8 cellular contexts compared by ENCODE assay signal in genomic region chr7:134690016-134690415, GRCh38. TPM values are rescaled to one million over a fixed set of nuclear protein-coding genes. Genes with fewer than 3 reads are reported as not detected.
A peak's percentile ranks its signal among the peaks of the same experiment; 100 is the strongest.
DNase-seq lines count a peak whose midpoint lies in the region; ATAC-seq and TF ChIP-seq lines count a peak whose summit lies in the region.

No MANE protein-coding gene starts in this region.

- peak; percentile 83 for ATAC-seq in Right ventricle myocardium inferior
- ATAC-seq in right lobe of liver: peak; percentile 74 to 84 (median 80)
- ATAC-seq in GM19023 (IDR thresholded peaks at IDR 0.05; ENCODE audit: unreplicated experiment): no peak
- no peak for ATAC-seq in CD4-positive, alpha-beta T cell (ENCODE audit: poor library complexity)

- no peaks in the 10 kb centered on the region for H3K4me1 ChIP-seq in right lobe of liver

- CTCF ChIA-PET in CD4-positive, alpha-beta T cell (lab: Charles Lee): interaction anchor here (0.8 to 2.1 kb wide), 11 partner anchors 14 to 481 kb away, joined by 3 to 11 read pairs (median 4); partner anchors contain the start of genes AGBL3 and BPGM

- H3K9me3 ChIP-seq in right lobe of liver: no peaks in the 10 kb centered on the region
- H3K9me3 ChIP-seq in CD4-positive, alpha-beta T cell (ENCODE audit: control insufficient read depth, low read length): no peaks in the 10 kb centered on the region

- TF ChIP-seq CTCF in brain microvascular endothelial cell (IDR thresholded peaks at IDR 0.05; ENCODE audit: low read depth, low read length, missing control alignments) (peak; percentile 67), right lobe of liver (IDR thresholded peaks at IDR 0.05) (peak; percentile 36 to 56 (median 50))
- TF ChIP-seq CTCF in CD4-positive, alpha-beta T cell (IDR thresholded peaks at IDR 0.05): no peak

- intact Hi-C loops in Right ventricle myocardium inferior (cut with DNase I): no loop called here
- intact Hi-C loops in cardiac septum (cut with DNase I): loop anchor here (5.0 kb wide), 4 partner anchors 42 to 267 kb away; no protein-coding TSS in a partner anchor
- intact Hi-C loops in right lobe of liver (cut with DNase I): no loop called here
- intact Hi-C loops in CD4-positive, alpha-beta T cell (cut with DNase I, micrococcal nuclease): loop anchor here in 1 of 2 experiments (5.0 kb wide), 1 partner anchor 62 kb away; no protein-coding TSS in a partner anchor

- H3K27ac ChIP-seq in brain microvascular endothelial cell (peak overlapping the region; percentile 81), right lobe of liver (no peak overlapping the region)
- no peak overlapping the region for H3K27ac ChIP-seq in CD4-positive, alpha-beta T cell (ENCODE audit: low read depth, low read length)

- H3K4me3 ChIP-seq in brain microvascular endothelial cell (ENCODE audit: low read depth, low read length) (no peak overlapping the region), right lobe of liver (peak overlapping the region in 1 of 3 donors; percentile 12)

- in situ Hi-C loops in brain microvascular endothelial cell (cut with HindIII; ENCODE audit: low pct_ligation_motif_present, low sequenced_read_pairs): no loop called here

- no peak for DNase-seq in Right ventricle myocardium inferior (ENCODE audit: missing footprints)
- no peak for DNase-seq in cardiac septum (ENCODE audit: low spot score)
- peak; percentile 64 for DNase-seq in brain microvascular endothelial cell
- DNase-seq in right lobe of liver: no peak
- DNase-seq in occipital lobe (lab: John Stamatoyannopoulos, UW): no peak
- DNase-seq in activated CD8-positive, alpha-beta memory T cell treated with anti-CD3 and anti-CD28 coated beads for 24 hours: no peak
- no peak for DNase-seq in CD4-positive, alpha-beta T cell

- 29% methylated on average over 5 of the region's 5 CpGs for WGBS in right lobe of liver (ENCODE audit: insufficient coverage, low coverage, low lambda C conversion rate, missing lambda C conversion rate)

- H3K27me3 Mint-ChIP-seq in CD4-positive, alpha-beta T cell: no peaks in the 10 kb centered on the region

- POLR2A ChIA-PET in CD4-positive, alpha-beta T cell (lab: Charles Lee): interaction anchor here (1.0 to 1.3 kb wide), 2 partner anchors 20 to 44 kb away, joined by 3 to 7 read pairs; partner anchors contain the start of gene BPGM

- H3K27me3 ChIP-seq in brain microvascular endothelial cell (replicated peaks): no peaks in the 10 kb centered on the region
- H3K27me3 ChIP-seq in right lobe of liver: no peaks in the 10 kb centered on the region
- H3K27me3 ChIP-seq in CD4-positive, alpha-beta T cell (ENCODE audit: control insufficient read depth, insufficient read depth, low read length): no peaks in the 10 kb centered on the region

- no peaks in the 10 kb centered on the region for H3K36me3 Mint-ChIP-seq in CD4-positive, alpha-beta T cell (ENCODE audit: low read depth)

- H3K4me1 Mint-ChIP-seq in CD4-positive, alpha-beta T cell (ENCODE audit: low read depth): peaks cover 4% of the 10 kb centered on the region

- H3K4me3 Mint-ChIP-seq in CD4-positive, alpha-beta T cell: no peak overlapping the region

- H3K9me3 Mint-ChIP-seq in CD4-positive, alpha-beta T cell: no peaks in the 10 kb centered on the region

- H3K27ac Mint-ChIP-seq in CD4-positive, alpha-beta T cell: no peak overlapping the region

- H3K36me3 ChIP-seq in brain microvascular endothelial cell (replicated peaks) (no peaks in the 10 kb centered on the region), right lobe of liver (no peaks in the 10 kb centered on the region)

- TF ChIP-seq POLR2A in right lobe of liver (IDR thresholded peaks at IDR 0.05): no peak

RNA-seq across cellular contexts. Expression of gene BPGM, which starts 43.4 kb away (rescaled TPM):
- total RNA-seq in Right ventricle myocardium inferior: 14.0 TPM
- 13.2 TPM for total RNA-seq in cardiac septum
- 10 to 100 TPM in 1 of 6 experiments, 1 to 10 TPM in 5; 5.9 to 10.9 (median 7.3) TPM for total RNA-seq in right lobe of liver
- total RNA-seq in occipital lobe: 30.3 TPM
- total RNA-seq in CD4-positive, alpha-beta T cell: 10 to 100 TPM; 46.3 to 46.6 TPM

Comparison
In these comparisons a context has a peak if more than half of its experiments do, and no peak if none do; other contexts are left out.
1. ATAC-seq: peak in Right ventricle myocardium inferior (single experiment) and right lobe of liver (4 of 4); none in GM19023 (single experiment) and CD4-positive, alpha-beta T cell (single experiment).